28 cellular contexts compared by ENCODE assay signal in the genomic region with DNA sequence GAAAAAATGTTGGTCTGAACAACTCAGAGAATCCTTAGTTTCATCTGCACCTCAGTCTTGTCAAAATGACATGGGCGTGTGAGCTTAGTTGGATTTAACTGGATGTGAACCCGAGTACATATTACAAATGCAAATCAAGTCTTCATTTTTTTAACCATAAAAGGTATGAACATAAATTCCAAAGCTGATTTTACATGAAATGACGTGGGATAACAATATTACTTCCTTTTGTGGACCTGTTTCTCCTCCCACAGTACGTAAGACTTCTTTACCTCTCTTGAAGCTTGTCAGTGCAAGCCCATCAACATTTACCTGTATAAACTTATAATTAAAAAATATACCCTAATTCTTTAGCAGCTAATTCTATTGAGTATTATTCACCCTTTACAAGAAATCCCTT. TPM values are rescaled to one million over a fixed set of nuclear protein-coding genes. Genes with fewer than 3 reads are reported as not detected.
"Had no signal": no experiment of that assay in that cellular context is flagged by ENCODE, and none has a peak within 500 bp of the region (broad histone marks: within the 10 kb centered on the region; RNA-seq: fewer than 3 reads in every experiment).

No MANE protein-coding gene starts in this region.

- H3K4me1 Mint-ChIP-seq: activated B cell treated with CpG ODN at 0.5 μM for 24 hours; activated CD4-positive, alpha-beta T cell treated with anti-CD3 and anti-CD28 coated beads for 36 hours; activated naive CD8-positive, alpha-beta T cell treated with anti-CD3 and anti-CD28 coated beads, Interleukin-2, amount 10 ng/mL, durations not matched to agents 7 days and 5 days; endodermal cell; nephron; stimulated activated memory B cell treated with anti-CD40 and anti-IgM and Interleukin-4, amounts not matched to agents 10 μg/mL and 1 μg/mL and 100 μg/mL, for 72 hours; T-helper 17 cell had no signal

- DNase-seq: activated B cell treated with CpG ODN at 0.5 μM for 24 hours; activated CD4-positive, alpha-beta T cell treated with anti-CD3 and anti-CD28 coated beads for 36 hours; activated CD4-positive, alpha-beta T cell treated with anti-CD3 and anti-CD28 coated beads, Interleukin-2, amount 50 U/mL, for 4 hours; activated CD8-positive, alpha-beta memory T cell treated with anti-CD3 and anti-CD28 coated beads for 24 hours; activated CD8-positive, alpha-beta memory T cell treated with anti-CD3 and anti-CD28 coated beads, Interleukin-2, amount 50 U/mL, for 4 hours; activated naive CD4-positive, alpha-beta T cell; activated naive CD8-positive, alpha-beta T cell treated with anti-CD3 and anti-CD28 coated beads, Interleukin-2, amount 10 ng/mL, durations not matched to agents 7 days and 5 days; activated T-cell treated with anti-CD3 and anti-CD28 coated beads, Interleukin-2, amount 50 U/mL, for 4 hours; amniotic stem cell; cerebellar nuclear complex; cortex of kidney; endodermal cell; gastrocnemius medialis; hippocampal formation; left ventricle myocardium inferior; pancreas; right lobe of liver; small intestine; stimulated activated CD4-positive, alpha-beta T cell treated with anti-CD3 and anti-CD28 coated beads, Interleukin-2, amount 100 ng/mL, for 24 hours; stomach; T-helper 17 cell; uterus had no signal

- FAIRE-seq: pancreas, small intestine had no signal

- H3K36me3 Mint-ChIP-seq: activated naive CD8-positive, alpha-beta T cell treated with anti-CD3 and anti-CD28 coated beads, Interleukin-2, amount 10 ng/mL, durations not matched to agents 7 days and 5 days; stimulated activated memory B cell treated with anti-CD40 and anti-IgM and Interleukin-4, amounts not matched to agents 10 μg/mL and 1 μg/mL and 100 μg/mL, for 72 hours had no signal

- ATAC-seq: activated CD4-positive, alpha-beta T cell treated with anti-CD3 and anti-CD28 coated beads for 36 hours; activated T-cell treated with anti-CD3 and anti-CD28 coated beads, Interleukin-2, amount 50 U/mL, for 4 hours; gastrocnemius medialis; right lobe of liver; stimulated activated memory B cell treated with anti-CD40 and anti-IgM and Interleukin-4, amounts not matched to agents 10 μg/mL and 1 μg/mL and 100 μg/mL, for 72 hours; T-helper 17 cell had no signal

- H3K27me3 Mint-ChIP-seq: activated B cell treated with CpG ODN at 0.5 μM for 24 hours; activated naive CD8-positive, alpha-beta T cell treated with anti-CD3 and anti-CD28 coated beads, Interleukin-2, amount 10 ng/mL, durations not matched to agents 7 days and 5 days; stimulated activated memory B cell treated with anti-CD40 and anti-IgM and Interleukin-4, amounts not matched to agents 10 μg/mL and 1 μg/mL and 100 μg/mL, for 72 hours; T-helper 17 cell had no signal

- H3K27ac ChIP-seq: gastrocnemius medialis, left ventricle myocardium inferior, neutrophil, pancreas, right lobe of liver, stomach, tibial nerve, uterus had no signal

- H3K9me3 ChIP-seq: gastrocnemius medialis, left ventricle myocardium inferior, neutrophil, pancreas, stomach, suprapubic skin, tibial nerve, uterus had no signal

- H3K27me3 ChIP-seq: gastrocnemius medialis, neutrophil, pancreas, right lobe of liver, stomach, suprapubic skin, tibial nerve, uterus had no signal

- H3K27ac Mint-ChIP-seq: activated B cell treated with CpG ODN at 0.5 μM for 24 hours; activated CD4-positive, alpha-beta T cell treated with anti-CD3 and anti-CD28 coated beads for 36 hours; activated naive CD8-positive, alpha-beta T cell treated with anti-CD3 and anti-CD28 coated beads, Interleukin-2, amount 10 ng/mL, durations not matched to agents 7 days and 5 days; activated T-helper 2 cell treated with anti-CD3 and anti-CD28 coated beads, Interferon-gamma antibody, Interleukin-2, Interleukin-4, amounts not matched to agents 10 μg/mL and 5 μg/mL and 100 μg/mL, durations not matched to agents 14 hours and 24 hours and 36 hours; endodermal cell; nephron; stimulated activated memory B cell treated with anti-CD40 and anti-IgM and Interleukin-4, amounts not matched to agents 10 μg/mL and 1 μg/mL and 100 μg/mL, for 72 hours; T-helper 17 cell had no signal

- H3K4me3 Mint-ChIP-seq: activated B cell treated with CpG ODN at 0.5 μM for 24 hours; activated CD4-positive, alpha-beta T cell treated with anti-CD3 and anti-CD28 coated beads for 36 hours; activated naive CD8-positive, alpha-beta T cell treated with anti-CD3 and anti-CD28 coated beads, Interleukin-2, amount 10 ng/mL, durations not matched to agents 7 days and 5 days; activated T-cell treated with anti-CD3 and anti-CD28 coated beads, Interleukin-2, amount 50 U/mL, for 4 hours; endodermal cell; nephron; stimulated activated memory B cell treated with anti-CD40 and anti-IgM and Interleukin-4, amounts not matched to agents 10 μg/mL and 1 μg/mL and 100 μg/mL, for 72 hours; T-helper 17 cell had no signal

- H3K36me3 ChIP-seq: gastrocnemius medialis, left ventricle myocardium inferior, neutrophil, pancreas, right lobe of liver, stomach, suprapubic skin, tibial nerve, uterus had no signal

- H3K4me3 ChIP-seq: gastrocnemius medialis, left ventricle myocardium inferior, pancreas, right lobe of liver, stomach, suprapubic skin, tibial nerve, uterus had no signal

- H3K9me3 Mint-ChIP-seq: activated B cell treated with CpG ODN at 0.5 μM for 24 hours; activated naive CD8-positive, alpha-beta T cell treated with anti-CD3 and anti-CD28 coated beads, Interleukin-2, amount 10 ng/mL, durations not matched to agents 7 days and 5 days; activated T-cell treated with anti-CD3 and anti-CD28 coated beads, Interleukin-2, amount 50 U/mL, for 4 hours; activated T-helper 2 cell treated with anti-CD3 and anti-CD28 coated beads, Interferon-gamma antibody, Interleukin-2, Interleukin-4, amounts not matched to agents 10 μg/mL and 5 μg/mL and 100 μg/mL, durations not matched to agents 14 hours and 24 hours and 36 hours had no signal

- H3K4me1 ChIP-seq: gastrocnemius medialis, pancreas, right lobe of liver, uterus had no signal

RNA-seq across cellular contexts. Expression of gene RND3, which starts 32.6 kb away (rescaled TPM):
- total RNA-seq: activated B cell treated with CpG ODN at 0.5 μM for 24 hours; activated CD4-positive, alpha-beta T cell treated with anti-CD3 and anti-CD28 coated beads for 36 hours; activated naive CD8-positive, alpha-beta T cell treated with anti-CD3 and anti-CD28 coated beads, Interleukin-2, amount 10 ng/mL, durations not matched to agents 7 days and 5 days; activated T-helper 2 cell treated with anti-CD3 and anti-CD28 coated beads, Interferon-gamma antibody, Interleukin-2, Interleukin-4, amounts not matched to agents 10 μg/mL and 5 μg/mL and 100 μg/mL, durations not matched to agents 14 hours and 24 hours and 36 hours; T-helper 17 cell had no signal
